Comparison of ENCODE assay signal across 13 cellular contexts in genomic region chr7:107506683-107507339, GRCh38. TPM values are rescaled to one million over a fixed set of nuclear protein-coding genes. Genes with fewer than 3 reads are reported as not detected.
DNase-seq lines count a peak whose midpoint lies in the region; ATAC-seq, FAIRE-seq and TF ChIP-seq lines count a peak whose summit lies in the region.
"Had no signal": no experiment of that assay in that cellular context is flagged by ENCODE, and none has a peak within 500 bp of the region (broad histone marks: within the 10 kb centered on the region; RNA-seq: fewer than 3 reads in every experiment).

No MANE protein-coding gene starts in this region.

- peaks cover 3% of the 10 kb centered on the region for H4K20me1 ChIP-seq in keratinocyte (ENCODE audit: control insufficient read depth, extremely low read depth, insufficient read depth, low read length)

- H3K9ac ChIP-seq in keratinocyte (ENCODE audit: control insufficient read depth, extremely low read depth, insufficient read depth, low read length) = peak overlapping the region; percentile 57

- H3K36me3 Mint-ChIP-seq in activated T-cell treated with anti-CD3 and anti-CD28 coated beads, Interleukin-2, amount 50 U/mL, for 24 hours (ENCODE audit: low read depth) = peaks cover 34% of the 10 kb centered on the region

- no peak overlapping the region for H3K4me3 ChIP-seq in keratinocyte (ENCODE audit: control insufficient read depth in 2 of 3, extremely low read depth in 1 of 3, insufficient read depth in 2 of 3, low read depth in 1 of 3, low read length in 3 of 3)
- H3K4me3 ChIP-seq: adrenal gland, tibial nerve had no signal

- H3K27ac ChIP-seq in keratinocyte (ENCODE audit: control insufficient read depth, insufficient read depth, low read length) = peak overlapping the region; percentile 65
- H3K27ac ChIP-seq: adrenal gland, tibial nerve had no signal

- H3K9me1 ChIP-seq in keratinocyte (ENCODE audit: control insufficient read depth, extremely low read depth, insufficient read depth, low read length) = no peaks in the 10 kb centered on the region

- H3K4me1 ChIP-seq in keratinocyte (ENCODE audit: control insufficient read depth, extremely low read depth, insufficient read depth, low read length) = peaks cover 25% of the 10 kb centered on the region
- H3K4me1 ChIP-seq: adrenal gland, tibial nerve had no signal

- no peak overlapping the region for H3K27ac Mint-ChIP-seq in activated T-cell treated with anti-CD3 and anti-CD28 coated beads, Interleukin-2, amount 50 U/mL, for 24 hours
- H3K27ac Mint-ChIP-seq: CD4-positive, alpha-beta T cell; T-helper 2 cell treated with Interferon-gamma antibody and Interleukin-4, amounts not matched to agents 5 μg/mL and 100 μg/mL, for 36 hours had no signal

- peaks cover 10% of the 10 kb centered on the region for H3K79me2 ChIP-seq in keratinocyte (ENCODE audit: control insufficient read depth, insufficient read depth, low read length)

- peaks cover 4 to 6% of the 10 kb centered on the region in 2 experiments for H3K36me3 ChIP-seq in keratinocyte (ENCODE audit: control insufficient read depth in 2 of 2, extremely low read depth in 1 of 2, insufficient read depth in 2 of 2, low read length in 2 of 2)
- H3K36me3 ChIP-seq: adrenal gland had no signal

- no peak overlapping the region for H2AFZ ChIP-seq in keratinocyte (ENCODE audit: control insufficient read depth, low read length)

- H3K9me3 ChIP-seq in keratinocyte (ENCODE audit: control insufficient read depth, low read depth, low read length) = no peaks in the 10 kb centered on the region
- H3K9me3 ChIP-seq: adrenal gland, tibial nerve had no signal

- no peak for ATAC-seq in HG02852 (IDR thresholded peaks at IDR 0.05; ENCODE audit: unreplicated experiment)

- peak overlapping the region; percentile 63 for H3K4me2 ChIP-seq in keratinocyte (ENCODE audit: control insufficient read depth, extremely low read depth, insufficient read depth, low read depth, low read length)

- no peaks in the 10 kb centered on the region for H3K27me3 ChIP-seq in keratinocyte (ENCODE audit: control insufficient read depth, extremely low read depth, insufficient read depth, low read length)
- H3K27me3 ChIP-seq: adrenal gland, tibial nerve had no signal

- dilution Hi-C loops in keratinocyte (cut with MboI; ENCODE audit: extremely low pct_ligation_motif_present, low sequenced_read_pairs) = no loop called here

- no peak overlapping the region for H3K4me3 Mint-ChIP-seq in activated T-cell treated with anti-CD3 and anti-CD28 coated beads, Interleukin-2, amount 50 U/mL, for 24 hours
- H3K4me3 Mint-ChIP-seq: CD4-positive, alpha-beta T cell; T-helper 2 cell treated with Interferon-gamma antibody and Interleukin-4, amounts not matched to agents 5 μg/mL and 100 μg/mL, for 36 hours had no signal

- TF ChIP-seq CTCF in keratinocyte (optimal IDR thresholded peaks at IDR 0.05 in 1 of 3, IDR thresholded peaks at IDR 0.05 in 1 of 3, conservative IDR thresholded peaks at IDR 0.05 in 1 of 3; ENCODE audit: extremely low read depth in 1 of 3, insufficient read depth in 2 of 3, low read length in 3 of 3) = no peak

- peak; percentile 88 for FAIRE-seq in keratinocyte (lab: Jason Lieb, UNC)
- FAIRE-seq: HTR-8/SVneo had no signal

- H3K4me1 Mint-ChIP-seq in activated T-cell treated with anti-CD3 and anti-CD28 coated beads, Interleukin-2, amount 50 U/mL, for 24 hours (ENCODE audit: low read depth) = peaks cover 38% of the 10 kb centered on the region

- DNase-seq in CD1c-positive myeloid dendritic cell (ENCODE audit: extremely low spot score) (peak; percentile 87), LHCN-M2 (ENCODE audit: low read depth) (peak; percentile 19), SW480 (ENCODE audit: low spot score) (peak; percentile 91), keratinocyte (ENCODE audit: low read depth, low spot score) (peak; percentile 50), NOMO-1 (lab: John Stamatoyannopoulos, UW; ENCODE audit: unreplicated experiment in 2 of 2) (no peak), middle frontal gyrus (ENCODE audit: extremely low spot score, low spot score) (no peak)
- no peak for DNase-seq in activated T-cell treated with anti-CD3 and anti-CD28 coated beads, Interleukin-2, amount 50 U/mL, for 24 hours
- DNase-seq: CD4-positive, alpha-beta T cell had no signal

- no peaks in the 10 kb centered on the region for H3K9me3 Mint-ChIP-seq in activated T-cell treated with anti-CD3 and anti-CD28 coated beads, Interleukin-2, amount 50 U/mL, for 24 hours
- H3K9me3 Mint-ChIP-seq: CD4-positive, alpha-beta T cell had no signal

- no peaks in the 10 kb centered on the region for H3K27me3 Mint-ChIP-seq in activated T-cell treated with anti-CD3 and anti-CD28 coated beads, Interleukin-2, amount 50 U/mL, for 24 hours
- H3K27me3 Mint-ChIP-seq: CD4-positive, alpha-beta T cell had no signal

RNA-seq across cellular contexts. Expression of gene GPR22, which starts 37.0 kb away (rescaled TPM):
- total RNA-seq in LHCN-M2 (2014; rRNA removed) = not detected in 2 replicates
- 0.04 TPM for polyA plus RNA-seq in LHCN-M2 (2012)
- not detected in 3 replicates for polyA plus RNA-seq in keratinocyte
- polyA plus RNA-seq in keratinocyte (2011; ENCODE audit: low read depth) = not detected
- not detected in 2 replicates for polyA plus RNA-seq in keratinocyte (2011; cell fraction: cytosol; rRNA removed)
- not detected in 2 replicates for polyA plus RNA-seq in keratinocyte (2011; cell fraction: nucleus; rRNA removed)
- 0.27 TPM in 1 of 2 replicates, not detected in the other for polyA plus RNA-seq in keratinocyte (2012; ENCODE audit: low replicate concordance)
- polyA minus RNA-seq in keratinocyte = not detected in 3 replicates
- polyA minus RNA-seq in keratinocyte (2011; cell fraction: cytosol; rRNA and poly(A)+ RNA removed) = not detected
- polyA minus RNA-seq in keratinocyte (2011; cell fraction: nucleus; rRNA and poly(A)+ RNA removed) = not detected in 2 replicates
- total RNA-seq: CD4-positive, alpha-beta T cell; tibial nerve had no signal

RNA-seq across cellular contexts. Expression of gene COG5, which starts 56.9 kb away (rescaled TPM):
- 31.1 and 41.0 TPM in 2 replicates for total RNA-seq in LHCN-M2 (2014; rRNA removed)
- 14.4 TPM for polyA plus RNA-seq in LHCN-M2 (2012)
- 37.2 to 50.7 TPM (median 42.6 TPM) in 3 replicates for polyA plus RNA-seq in keratinocyte
- 70.0 TPM for polyA plus RNA-seq in keratinocyte (2011; ENCODE audit: low read depth)
- 23.3 and 49.2 TPM in 2 replicates for polyA plus RNA-seq in keratinocyte (2011; cell fraction: cytosol; rRNA removed)
- 39.2 and 51.6 TPM in 2 replicates for polyA plus RNA-seq in keratinocyte (2011; cell fraction: nucleus; rRNA removed)
- polyA plus RNA-seq in keratinocyte (2012; ENCODE audit: low replicate concordance) = 16.5 and 34.1 TPM in 2 replicates
- polyA minus RNA-seq in keratinocyte = 13.2 to 125 TPM (median 76.5 TPM) in 3 replicates
- 21.5 TPM for polyA minus RNA-seq in keratinocyte (2011; cell fraction: cytosol; rRNA and poly(A)+ RNA removed)
- polyA minus RNA-seq in keratinocyte (2011; cell fraction: nucleus; rRNA and poly(A)+ RNA removed) = 34.6 and 89.1 TPM in 2 replicates

RNA-seq across cellular contexts. Expression of gene DUS4L, which starts 57.0 kb away (rescaled TPM):
- 13.9 and 17.8 TPM in 2 replicates for total RNA-seq in LHCN-M2 (2014; rRNA removed)
- polyA plus RNA-seq in LHCN-M2 (2012) = 4.5 TPM
- polyA plus RNA-seq in keratinocyte = 4.4 to 11.3 TPM (median 6.5 TPM) in 3 replicates
- 11.4 TPM for polyA plus RNA-seq in keratinocyte (2011; ENCODE audit: low read depth)
- polyA plus RNA-seq in keratinocyte (2011; cell fraction: cytosol; rRNA removed) = 5.2 and 8.3 TPM in 2 replicates
- polyA plus RNA-seq in keratinocyte (2011; cell fraction: nucleus; rRNA removed) = 7.6 and 8.3 TPM in 2 replicates
- polyA plus RNA-seq in keratinocyte (2012; ENCODE audit: low replicate concordance) = 6.8 and 7.6 TPM in 2 replicates
- polyA minus RNA-seq in keratinocyte = 0.95 to 7.5 TPM (median 2.7 TPM) in 3 replicates
- polyA minus RNA-seq in keratinocyte (2011; cell fraction: cytosol; rRNA and poly(A)+ RNA removed) = 2.7 TPM
- 6.8 and 7.5 TPM in 2 replicates for polyA minus RNA-seq in keratinocyte (2011; cell fraction: nucleus; rRNA and poly(A)+ RNA removed)

Comparison
In these comparisons a context has a peak if more than half of its experiments do, and no peak if none do; other contexts are left out.
1. DNase-seq: peak in CD1c-positive myeloid dendritic cell (single experiment), LHCN-M2 (single experiment), SW480 (single experiment) and keratinocyte (single experiment); none in NOMO-1 (0 of 2), middle frontal gyrus (single experiment) and activated T-cell treated with anti-CD3 and anti-CD28 coated beads, Interleukin-2, amount 50 U/mL, for 24 hours (single experiment).